ENCODE assay signal across 8 cellular contexts in the genomic region with DNA sequence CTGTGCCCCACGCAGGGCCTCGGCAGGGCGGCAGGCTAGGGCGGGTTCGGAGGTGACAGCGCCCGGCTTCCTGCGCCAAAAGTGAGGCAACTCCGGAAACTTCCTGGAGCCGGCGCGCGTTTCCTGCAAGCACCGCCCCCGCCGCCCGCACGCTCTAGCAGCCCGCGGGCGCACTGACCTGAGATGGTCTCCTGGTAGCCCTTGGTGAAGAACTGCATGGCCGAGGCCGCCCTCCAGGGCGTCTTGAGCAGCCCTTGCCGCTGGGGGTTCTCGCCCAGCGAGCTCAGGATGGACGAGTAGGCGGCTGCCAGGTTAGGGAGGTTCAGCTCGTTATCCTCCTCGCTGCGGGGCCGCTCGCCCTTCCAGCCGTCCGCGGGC. TPM values are rescaled to one million over a fixed set of nuclear protein-coding genes. Genes with fewer than 3 reads are reported as not detected.
DNase-seq lines count a peak whose midpoint lies in the region; ATAC-seq and TF ChIP-seq lines count a peak whose summit lies in the region.

No MANE protein-coding gene starts in this region.

- H3K27me3 ChIP-seq in HL-60 (ENCODE audit: insufficient read depth, poor library complexity, severe bottlenecking) (peaks cover 18% of the 10 kb centered on the region), parathyroid adenoma (ENCODE audit: control insufficient read depth, insufficient read depth, low read length) (no peaks in the 10 kb centered on the region), upper lobe of left lung (no peaks in the 10 kb centered on the region)

- H3K36me3 ChIP-seq in parathyroid adenoma (ENCODE audit: control insufficient read depth, insufficient read depth, low read length) (no peaks in the 10 kb centered on the region), upper lobe of left lung (no peaks in the 10 kb centered on the region)

- no peaks in the 10 kb centered on the region for H3K9me3 ChIP-seq in parathyroid adenoma (ENCODE audit: control insufficient read depth, low read length)
- no peaks in the 10 kb centered on the region for H3K9me3 ChIP-seq in upper lobe of left lung

- peak overlapping the region; percentile 80 for H3K4me3 ChIP-seq in HL-60 (replicated peaks; ENCODE audit: insufficient read depth, low read length)
- H3K4me3 ChIP-seq in parathyroid adenoma (ENCODE audit: low read depth, low read length) = peak overlapping the region; percentile 71
- H3K4me3 ChIP-seq in upper lobe of left lung = peak overlapping the region; percentile 57 to 68 (median 66)

- 0% methylated on average over 18 of the region's 37 CpGs; no CpG with 5 or more reads in 1 of the 2 donors for WGBS in upper lobe of left lung, 2 donors

- H3K9ac ChIP-seq in parathyroid adenoma = peak overlapping the region; percentile 34

- peak; percentile 33 for DNase-seq in DMS153 (lab: John Stamatoyannopoulos, UW)
- DNase-seq in HL-60 (ENCODE audit: low read depth in 1 of 2, low spot score in 1 of 2) = peak; percentile 43 to 49
- DNase-seq in RPMI7951 (ENCODE audit: low read depth) = peak; percentile 49
- peak; percentile 93 for DNase-seq in activated effector memory CD4-positive, alpha-beta T cell treated with anti-CD3 and anti-CD28 coated beads, Interleukin-2, amount 50 U/mL, for 16 hours
- DNase-seq in germinal center (ENCODE audit: low spot score) = peak; percentile 49
- DNase-seq in upper lobe of left lung = peak; percentile 90 to 94

- peak in 1 of 4 donors; percentile 39 for TF ChIP-seq EP300 in upper lobe of left lung (IDR thresholded peaks at IDR 0.05)

- H2AFZ ChIP-seq in parathyroid adenoma = peak overlapping the region; percentile 98

- ATAC-seq in GM21360 (IDR thresholded peaks at IDR 0.05; ENCODE audit: unreplicated experiment) = peak; percentile 42
- ATAC-seq in upper lobe of left lung (ENCODE audit: low FRiP score in 2 of 2) = peak; percentile 77 to 85

- H3K4me1 ChIP-seq in parathyroid adenoma (no peaks in the 10 kb centered on the region), upper lobe of left lung (peaks cover 10 to 16% (median 13%) of the 10 kb centered on the region in 4 donors)

- H3K4me2 ChIP-seq in parathyroid adenoma (ENCODE audit: low read length) = peak overlapping the region; percentile 99

- H3K79me2 ChIP-seq in parathyroid adenoma = no peaks in the 10 kb centered on the region

- H3K27ac ChIP-seq in HL-60 (replicated peaks) = no peak overlapping the region
- peak overlapping the region; percentile 77 for H3K27ac ChIP-seq in parathyroid adenoma
- peak overlapping the region; percentile 84 to 93 (median 91) for H3K27ac ChIP-seq in upper lobe of left lung

- TF ChIP-seq CTCF in HL-60 (IDR thresholded peaks at IDR 0.05; ENCODE audit: insufficient read depth, low read length) (no peak), parathyroid adenoma (IDR thresholded peaks at IDR 0.05) (no peak), upper lobe of left lung (IDR thresholded peaks at IDR 0.05) (peak in 3 of 6 experiments; percentile 8 to 49 (median 25))

- TF ChIP-seq POLR2A in upper lobe of left lung (IDR thresholded peaks at IDR 0.05) = peak in 1 of 4 donors; percentile 58

RNA-seq across cellular contexts. Expression of a gene that starts 0.5 kb away (rescaled TPM):
- 1.3 and 3.5 TPM in 2 replicates for total RNA-seq in RPMI7951 (2014; rRNA removed; shearing (Covaris generic))
- 10 to 100 TPM in 5 of 6 donors, 1 to 10 TPM in 1; 7.9 to 26.3 (median 19.5) TPM for total RNA-seq in upper lobe of left lung

Comparison
In these comparisons a context has a peak if more than half of its experiments do, and no peak if none do; other contexts are left out.
1. DNase-seq: peak in every context shown above with its lines; median percentile 93 in activated effector memory CD4-positive, alpha-beta T cell treated with anti-CD3 and anti-CD28 coated beads, Interleukin-2, amount 50 U/mL, for 16 hours; 92 in upper lobe of left lung; 49 in RPMI7951; 49 in germinal center; 46 in HL-60; 33 in DMS153.